In genomic region chr16:23712976-23713375, GRCh38 we compare ENCODE assay signal across 23 cellular contexts. TPM values are rescaled to one million over a fixed set of nuclear protein-coding genes. Genes with fewer than 3 reads are reported as not detected.
DNase-seq lines count a peak whose midpoint lies in the region; ATAC-seq and TF ChIP-seq lines count a peak whose summit lies in the region.
"Had no signal": no experiment of that assay in that cellular context is flagged by ENCODE, and none has a peak within 500 bp of the region (broad histone marks: within the 10 kb centered on the region; RNA-seq: fewer than 3 reads in every experiment).

Gene ERN2 (minus strand): TSS chr16:23713222. CDS start chr16:23713187, 35 bp downstream.

- peak within 1 kb of the TSS; percentile 81 to 93 for H3K9ac ChIP-seq in colonic mucosa (ENCODE audit: low read depth in 2 of 2, low read length in 2 of 2)
- no peak within 1 kb of the TSS for H3K9ac ChIP-seq in rectal smooth muscle tissue (ENCODE audit: low read length)
- no peak within 1 kb of the TSS for H3K9ac ChIP-seq in PC-3 (ENCODE audit: low read length)

- H3K36me3 Mint-ChIP-seq in activated T-cell treated with anti-CD3 and anti-CD28 coated beads, Interleukin-2, amount 50 U/mL, for 72 hours (ENCODE audit: insufficient read depth in 2 of 2), result peaks cover 6 to 10% of the 10 kb centered on the region in 2 donors

- no peak within 1 kb of the TSS for H3K4me2 ChIP-seq in PC-3 (ENCODE audit: low read length)

- POLR2A ChIA-PET in GM10248 (lab: Yijun Ruan, JAX), result no interaction called here
- POLR2A ChIA-PET in PC-3 (lab: Charles Lee; ENCODE audit: unreplicated experiment), result no interaction called here

- H3K4me3 ChIP-seq in colonic mucosa (peak within 1 kb of the TSS; percentile 59), rectal smooth muscle tissue (ENCODE audit: low read length) (peak within 1 kb of the TSS; percentile 14), PC-3 (ENCODE audit: low read length) (no peak within 1 kb of the TSS)
- H3K4me3 ChIP-seq: ascending aorta, gastroesophageal sphincter, GM12878, SJSA1, uterus had no signal

- no peaks in the 10 kb centered on the region for H3K79me2 ChIP-seq in PC-3 (ENCODE audit: low read length)

- H3K9me3 ChIP-seq in colonic mucosa (no peaks in the 10 kb centered on the region), PC-3 (ENCODE audit: low read length) (no peaks in the 10 kb centered on the region)

- H3K4me1 ChIP-seq in colonic mucosa (no peaks in the 10 kb centered on the region), rectal smooth muscle tissue (ENCODE audit: control insufficient read depth, insufficient read depth, low read length) (no peaks in the 10 kb centered on the region), PC-3 (ENCODE audit: insufficient read depth, low read length) (no peaks in the 10 kb centered on the region)
- H3K4me1 ChIP-seq: ascending aorta, gastroesophageal sphincter, SJSA1, uterus had no signal

- peaks cover 4 to 5% of the 10 kb centered on the region in 2 donors for H3K9me3 Mint-ChIP-seq in activated T-cell treated with anti-CD3 and anti-CD28 coated beads, Interleukin-2, amount 50 U/mL, for 72 hours

- H2AFZ ChIP-seq in PC-3 (ENCODE audit: low read length), result no peak within 1 kb of the TSS

- no peaks in the 10 kb centered on the region for H3K36me3 ChIP-seq in colonic mucosa
- H3K36me3 ChIP-seq in rectal smooth muscle tissue (ENCODE audit: control insufficient read depth, insufficient read depth, low read length), result peaks cover 3% of the 10 kb centered on the region
- H3K36me3 ChIP-seq in PC-3 (ENCODE audit: low read depth, low read length), result no peaks in the 10 kb centered on the region
- H3K36me3 ChIP-seq: ascending aorta, gastroesophageal sphincter, SJSA1, uterus had no signal

- no peaks in the 10 kb centered on the region for H4K20me1 ChIP-seq in PC-3 (ENCODE audit: low read length)

- intact Hi-C loops in colonic mucosa (cut with DNase I), result no loop called here
- intact Hi-C loops in PC-3 (cut with micrococcal nuclease), result no loop called here

- BruUV-seq in PC-3 (replicated peaks; lab: Mats Ljungman, UMichigan), result no TSS peak

- H3K27ac ChIP-seq in colonic mucosa, result peak within 1 kb of the TSS; percentile 72
- no peak within 1 kb of the TSS for H3K27ac ChIP-seq in rectal smooth muscle tissue (ENCODE audit: low read depth, low read length)
- no peak within 1 kb of the TSS for H3K27ac ChIP-seq in PC-3 (ENCODE audit: low read length)
- H3K27ac ChIP-seq: ascending aorta, gastroesophageal sphincter, SJSA1, uterus had no signal

- no peaks in the 10 kb centered on the region for H3K9me2 ChIP-seq in PC-3 (replicated peaks; ENCODE audit: low read length)

- CTCF ChIA-PET in GM10248 (lab: Yijun Ruan, JAX), result no interaction called here
- CTCF ChIA-PET in PC-3 (lab: Charles Lee), result no interaction called here

- DNase-seq in GM10248 (ENCODE audit: extremely low spot score), result peak; percentile 11
- peak; percentile 87 for DNase-seq in colonic mucosa
- DNase-seq in iPS-NIHi7 (ENCODE audit: extremely low spot score), result peak; percentile 73
- DNase-seq in PC-3, result no peak
- no peak for DNase-seq in stimulated activated CD4-positive, alpha-beta T cell treated with anti-CD3 and anti-CD28 coated beads, Interleukin-2, amount 100 ng/mL, for 48 hours
- DNase-seq in stimulated activated CD4-positive, alpha-beta T cell treated with anti-CD3 and anti-CD28 coated beads, Interleukin-12 subunit alpha, Interleukin-12 subunit beta, amount 100 ng/mL, for 4 hours, result no peak
- no peak for DNase-seq in activated T-cell treated with anti-CD3 and anti-CD28 coated beads, Interleukin-2, amount 50 U/mL, for 72 hours
- DNase-seq: activated CD4-positive, CD25-positive, alpha-beta regulatory T cell treated with anti-CD3 and anti-CD28 coated beads, Interleukin-2, amount 50 U/mL, for 72 hours; EL; HCEC 1CT; kidney; NCI-H2081; NCI-H510A; stimulated activated naive CD8-positive, alpha-beta T cell treated with anti-CD3 and anti-CD28 coated beads, Interleukin-15, Interleukin-2, amounts not matched to agents 100 U/mL and 50 U/mL, for 24 hours; uterus had no signal

- no peaks in the 10 kb centered on the region for H3K4me1 Mint-ChIP-seq in activated T-cell treated with anti-CD3 and anti-CD28 coated beads, Interleukin-2, amount 50 U/mL, for 72 hours (ENCODE audit: low read depth)

- TF ChIP-seq CTCF in GM10248 (IDR thresholded peaks at IDR 0.05; ENCODE audit: control extremely low read depth, extremely low read depth, low read depth, missing control alignments), result no peak
- no peak for TF ChIP-seq CTCF in colonic mucosa (IDR thresholded peaks at IDR 0.05)
- no peak for TF ChIP-seq CTCF in PC-3 (conservative IDR thresholded peaks at IDR 0.05; ENCODE audit: low read depth, low read length)

- H3K27me3 ChIP-seq in colonic mucosa (no peaks in the 10 kb centered on the region), rectal smooth muscle tissue (ENCODE audit: control insufficient read depth, insufficient read depth, low read length) (no peaks in the 10 kb centered on the region), PC-3 (ENCODE audit: low read length) (peaks cover 6% of the 10 kb centered on the region)
- H3K27me3 ChIP-seq: ascending aorta, SJSA1 had no signal

- peak within 1 kb of the TSS in 1 of 2 donors; percentile 31 for H3K4me3 Mint-ChIP-seq in activated T-cell treated with anti-CD3 and anti-CD28 coated beads, Interleukin-2, amount 50 U/mL, for 72 hours
- H3K4me3 Mint-ChIP-seq: T-helper 2 cell treated with Interferon-gamma antibody and Interleukin-4, amounts not matched to agents 5 μg/mL and 100 μg/mL, for 36 hours had no signal

- H3K27me3 Mint-ChIP-seq in activated T-cell treated with anti-CD3 and anti-CD28 coated beads, Interleukin-2, amount 50 U/mL, for 72 hours (ENCODE audit: low read depth), result peaks cover 68% of the 10 kb centered on the region

- H3K27ac Mint-ChIP-seq in activated T-cell treated with anti-CD3 and anti-CD28 coated beads, Interleukin-2, amount 50 U/mL, for 72 hours, result no peak within 1 kb of the TSS
- H3K27ac Mint-ChIP-seq: T-helper 2 cell treated with Interferon-gamma antibody and Interleukin-4, amounts not matched to agents 5 μg/mL and 100 μg/mL, for 36 hours had no signal

- no peak for ATAC-seq in PC-3
- no peak for ATAC-seq in activated T-cell treated with anti-CD3 and anti-CD28 coated beads, Interleukin-2, amount 50 U/mL, for 72 hours (replicated peaks in 1 of 2)
- ATAC-seq: gastroesophageal sphincter; GM12878; stimulated activated naive CD8-positive, alpha-beta T cell treated with anti-CD3 and anti-CD28 coated beads, Interleukin-15, Interleukin-2, amounts not matched to agents 100 U/mL and 50 U/mL, for 24 hours had no signal

- H3F3A ChIP-seq in PC-3 (ENCODE audit: low read length, unreplicated experiment), result no peaks in the 10 kb centered on the region

RNA-seq across cellular contexts. Expression of gene ERN2, which starts in this region (rescaled TPM):
- total RNA-seq in colonic mucosa (100 to 1,000 TPM; 121 to 191 TPM), PC-3 (2014; rRNA removed) (not detected in 2 replicates)
- total RNA-seq in activated T-cell treated with anti-CD3 and anti-CD28 coated beads, Interleukin-2, amount 50 U/mL, for 72 hours, result under 1 TPM in 1 of 2 donors, not detected in 1; 0.24 TPM
- total RNA-seq: ascending aorta, chondrocyte, endothelial cell of umbilical vein, kidney, SJSA1 had no signal

Comparison
In these comparisons a context has a peak if more than half of its experiments do, and no peak if none do; other contexts are left out.
1. RNA of gene ERN2 (total RNA-seq): 121 to 191 TPM in colonic mucosa; 0.24 TPM in activated T-cell treated with anti-CD3 and anti-CD28 coated beads, Interleukin-2, amount 50 U/mL, for 72 hours and not detected in PC-3; every median in the first group is over 10 times any median in the second.
2. DNase-seq: peak in GM10248 (single experiment), colonic mucosa (single experiment) and iPS-NIHi7 (single experiment); none in PC-3 (single experiment), stimulated activated CD4-positive, alpha-beta T cell treated with anti-CD3 and anti-CD28 coated beads, Interleukin-2, amount 100 ng/mL, for 48 hours (0 of 2), stimulated activated CD4-positive, alpha-beta T cell treated with anti-CD3 and anti-CD28 coated beads, Interleukin-12 subunit alpha, Interleukin-12 subunit beta, amount 100 ng/mL, for 4 hours (single experiment) and activated T-cell treated with anti-CD3 and anti-CD28 coated beads, Interleukin-2, amount 50 U/mL, for 72 hours (0 of 2).
3. H3K9ac ChIP-seq: peak in colonic mucosa (2 of 2); none in rectal smooth muscle tissue (single experiment) and PC-3 (single experiment).